ENCODE assay signal across 8 cellular contexts in the genomic region with DNA sequence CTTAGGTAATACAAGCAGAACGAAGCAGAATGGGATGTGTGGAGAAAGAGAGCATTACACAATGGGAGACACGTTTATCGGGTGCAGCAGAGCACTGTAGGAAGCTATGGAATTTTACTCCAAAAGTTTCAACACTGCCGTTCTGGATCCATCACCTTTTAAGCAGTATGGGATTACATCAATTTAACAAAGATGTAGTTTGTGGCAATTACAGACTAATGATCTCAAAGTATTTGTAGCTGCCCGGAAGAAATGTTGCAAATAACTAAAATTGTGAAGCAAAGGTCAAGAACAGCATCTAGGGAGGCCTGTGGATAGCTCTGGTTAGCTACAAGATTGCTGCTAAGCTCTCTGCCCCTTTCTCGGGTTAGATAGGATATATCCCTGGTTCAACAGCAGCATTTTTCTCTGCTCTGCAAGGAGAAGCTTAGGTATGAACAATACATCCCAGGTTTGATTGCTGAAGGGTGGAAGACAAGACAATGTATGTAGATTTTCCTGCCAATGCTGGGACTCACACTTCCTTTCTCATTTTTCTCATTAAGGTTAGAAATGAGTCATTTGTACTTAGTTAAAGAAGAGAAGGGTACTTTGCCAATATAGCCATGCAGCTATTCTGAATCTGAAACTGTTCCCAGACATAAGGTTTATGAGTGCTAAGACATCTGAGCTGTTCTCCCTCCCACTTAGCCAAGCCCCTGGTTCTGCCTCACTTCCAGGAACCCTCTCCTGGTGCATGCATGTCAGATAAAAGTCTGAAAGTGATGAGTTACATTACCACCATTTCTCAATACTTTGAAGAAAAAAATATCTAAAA.
DNase-seq lines count a peak whose midpoint lies in the region; ATAC-seq and TF ChIP-seq lines count a peak whose summit lies in the region.

No MANE protein-coding gene starts in this region.

- WGBS in hepatocyte (ENCODE audit: low lambda C conversion rate, missing lambda C conversion rate): 55% methylated on average over 6 of the region's 6 CpGs
- WGBS in stomach, 5 donors: 61 to 84% (median 77%) methylated on average over 6 of the region's 6 CpGs

- CTCF ChIA-PET in PC-3 (lab: Charles Lee): interaction anchor here (0.5 to 1.1 kb wide), 3 partner anchors 10 to 46 kb away, joined by 3 read pairs; no protein-coding TSS in a partner anchor

- DNase-seq in AG20443 (ENCODE audit: low spot score) (peak; percentile 70), PC-3 (peak; percentile 56), hepatocyte (ENCODE audit: low spot score) (peak; percentile 64), vagina (ENCODE audit: extremely low spot score in 2 of 2) (no peak), stomach (no peak), NK-92 (lab: John Stamatoyannopoulos, UW; ENCODE audit: unreplicated experiment) (no peak), cardiac septum (ENCODE audit: low spot score) (no peak)

- no peaks in the 10 kb centered on the region for H3K79me2 ChIP-seq in PC-3 (ENCODE audit: low read length)
- no peaks in the 10 kb centered on the region for H3K79me2 ChIP-seq in hepatocyte

- H3K27ac ChIP-seq in PC-3 (ENCODE audit: low read length): peak overlapping the region; percentile 50
- peak overlapping the region; percentile 68 for H3K27ac ChIP-seq in hepatocyte
- H3K27ac ChIP-seq in vagina: peak overlapping the region; percentile 53
- peak overlapping the region in 2 of 5 donors; percentile 54 to 60 for H3K27ac ChIP-seq in stomach

- no peak for TF ChIP-seq POLR2A in vagina (IDR thresholded peaks at IDR 0.05)
- no peak for TF ChIP-seq POLR2A in stomach (IDR thresholded peaks at IDR 0.05)

- intact Hi-C loops in PC-3 (cut with micrococcal nuclease): loop anchor here (1.0 to 5.0 kb wide), 3 partner anchors 10 to 1263 kb away; no protein-coding TSS in a partner anchor
- intact Hi-C loops in vagina (cut with DNase I): no loop called here
- intact Hi-C loops in stomach (cut with DNase I; ENCODE audit: low total_unique reads): no loop called here
- intact Hi-C loops in cardiac septum (cut with DNase I): no loop called here

- H2AFZ ChIP-seq in PC-3 (ENCODE audit: low read length) (no peak overlapping the region), hepatocyte (no peak overlapping the region)

- H3K4me3 ChIP-seq in PC-3 (ENCODE audit: low read length) (no peak overlapping the region), hepatocyte (no peak overlapping the region), vagina (no peak overlapping the region), stomach (no peak overlapping the region)

- H3K27me3 ChIP-seq in PC-3 (ENCODE audit: low read length): no peaks in the 10 kb centered on the region
- H3K27me3 ChIP-seq in hepatocyte: no peaks in the 10 kb centered on the region
- H3K27me3 ChIP-seq in vagina: no peaks in the 10 kb centered on the region
- no peaks in the 10 kb centered on the region for H3K27me3 ChIP-seq in stomach

- H3K9ac ChIP-seq in PC-3 (ENCODE audit: low read length): no peak overlapping the region

- no peaks in the 10 kb centered on the region for H3K9me3 ChIP-seq in PC-3 (ENCODE audit: low read length)
- no peaks in the 10 kb centered on the region for H3K9me3 ChIP-seq in hepatocyte (ENCODE audit: low read depth)
- H3K9me3 ChIP-seq in vagina: no peaks in the 10 kb centered on the region
- no peaks in the 10 kb centered on the region for H3K9me3 ChIP-seq in stomach

- no peaks in the 10 kb centered on the region for H4K20me1 ChIP-seq in PC-3 (ENCODE audit: low read length)
- H4K20me1 ChIP-seq in hepatocyte (ENCODE audit: insufficient read depth, poor library complexity, severe bottlenecking): no peaks in the 10 kb centered on the region

- H3K4me2 ChIP-seq in PC-3 (ENCODE audit: low read length) (0 out of 2 replicates have a peak overlapping the region, but pooled peaks have one; percentile 6), hepatocyte (peak overlapping the region; percentile 35)

- H3K36me3 ChIP-seq in PC-3 (ENCODE audit: low read depth, low read length): no peaks in the 10 kb centered on the region
- no peaks in the 10 kb centered on the region for H3K36me3 ChIP-seq in hepatocyte (replicated peaks; ENCODE audit: insufficient read depth, low read depth)
- H3K36me3 ChIP-seq in vagina: no peaks in the 10 kb centered on the region
- H3K36me3 ChIP-seq in stomach: no peaks in the 10 kb centered on the region

- no peaks in the 10 kb centered on the region for H3F3A ChIP-seq in PC-3 (ENCODE audit: low read length, unreplicated experiment)

- no peak for TF ChIP-seq EP300 in stomach (IDR thresholded peaks at IDR 0.05)

- BruUV-seq in PC-3 (replicated peaks; lab: Mats Ljungman, UMichigan): no TSS peak

- TF ChIP-seq CTCF in PC-3 (conservative IDR thresholded peaks at IDR 0.05; ENCODE audit: low read depth, low read length): no peak
- no peak for TF ChIP-seq CTCF in hepatocyte (IDR thresholded peaks at IDR 0.05; ENCODE audit: poor library complexity)
- TF ChIP-seq CTCF in vagina (IDR thresholded peaks at IDR 0.05): no peak
- TF ChIP-seq CTCF in stomach (IDR thresholded peaks at IDR 0.05): no peak

- POLR2A ChIA-PET in PC-3 (lab: Charles Lee; ENCODE audit: unreplicated experiment): interaction anchor here (0.5 to 0.7 kb wide), 3 partner anchors 42 to 652 kb away, joined by 3 to 5 read pairs (median 3); no protein-coding TSS in a partner anchor

- H3K4me1 ChIP-seq in PC-3 (ENCODE audit: insufficient read depth, low read length) (peaks cover 51% of the 10 kb centered on the region), hepatocyte (ENCODE audit: insufficient read depth) (peaks cover 21% of the 10 kb centered on the region), vagina (peaks cover 12% of the 10 kb centered on the region), stomach (peaks cover 5 to 20% (median 10%) of the 10 kb centered on the region in 4 donors)

- ATAC-seq in GM21447 (IDR thresholded peaks at IDR 0.05; ENCODE audit: unreplicated experiment): peak; percentile 85
- ATAC-seq in PC-3: peak; percentile 85

- H3K9me2 ChIP-seq in PC-3 (replicated peaks; ENCODE audit: low read length) (no peaks in the 10 kb centered on the region), hepatocyte (replicated peaks; ENCODE audit: insufficient read depth) (no peaks in the 10 kb centered on the region)

Comparison
In these comparisons a context has a peak if more than half of its experiments do, and no peak if none do; other contexts are left out.
1. DNase-seq: peak in AG20443 (single experiment), PC-3 (single experiment) and hepatocyte (single experiment); none in vagina (0 of 2), stomach (single experiment), NK-92 (single experiment) and cardiac septum (single experiment).